In genomic region chrX:50718791-50719190, GRCh38 we compare ENCODE assay signal across 20 cellular contexts.
DNase-seq lines count a peak whose midpoint lies in the region; ATAC-seq and TF ChIP-seq lines count a peak whose summit lies in the region.
"Had no signal": no experiment of that assay in that cellular context is flagged by ENCODE, and none has a peak within 500 bp of the region (broad histone marks: within the 10 kb centered on the region; RNA-seq: fewer than 3 reads in every experiment).

No MANE protein-coding gene starts in this region.

- in situ Hi-C loops in GM23248 (cut with MboI) = no loop called here

- no peaks in the 10 kb centered on the region for H3F3A ChIP-seq in GM23248 (ENCODE audit: insufficient read depth)

- no peaks in the 10 kb centered on the region for H3K36me3 ChIP-seq in GM23248 (ENCODE audit: low read depth)
- H3K36me3 ChIP-seq: Peyer's patch had no signal

- H3K27ac ChIP-seq in GM23248 = no peak overlapping the region
- H3K27ac ChIP-seq: C4-2B, Peyer's patch had no signal

- no peaks in the 10 kb centered on the region for H3K27me3 Mint-ChIP-seq in osteocyte (ENCODE audit: unreplicated experiment)
- H3K27me3 Mint-ChIP-seq: B cell had no signal

- H3K36me3 Mint-ChIP-seq in osteocyte (ENCODE audit: unreplicated experiment) = no peaks in the 10 kb centered on the region
- H3K36me3 Mint-ChIP-seq: CD8-positive, alpha-beta T cell had no signal

- no peaks in the 10 kb centered on the region for H3K27me3 ChIP-seq in GM23248 (replicated peaks; ENCODE audit: insufficient read depth)
- H3K27me3 ChIP-seq: Peyer's patch had no signal

- peak; percentile 20 for DNase-seq in GM23248
- DNase-seq in astrocyte of the hippocampus (ENCODE audit: low read depth, low spot score) = peak; percentile 30
- DNase-seq in fibroblast of peridontal ligament (ENCODE audit: extremely low read depth) = peak; percentile 33
- no peak for DNase-seq in osteocyte (ENCODE audit: extremely low spot score, unreplicated experiment)
- DNase-seq in NOMO-1 treated with DMSO at 0.1 percent for 48 hours (lab: John Stamatoyannopoulos, UW; ENCODE audit: unreplicated experiment) = no peak
- no peak for DNase-seq in amniotic stem cell (lab: John Stamatoyannopoulos, UW)
- DNase-seq: Caco-2; CD8-positive, alpha-beta T cell; KBM-7; NCI-H1105 treated with DMSO at 0.1 percent for 48 hours; NCI-H2029; NCI-H69; OCI-M1; Peyer's patch; SHP77 treated with DMSO at 0.1 percent for 48 hours had no signal

- H4K20me1 ChIP-seq in GM23248 (ENCODE audit: insufficient read depth) = no peaks in the 10 kb centered on the region

- no peak overlapping the region for H3K4me3 Mint-ChIP-seq in osteocyte (ENCODE audit: unreplicated experiment)
- H3K4me3 Mint-ChIP-seq: B cell; CD8-positive, alpha-beta T cell had no signal

- peaks cover 6% of the 10 kb centered on the region for H3K9me3 Mint-ChIP-seq in osteocyte (ENCODE audit: unreplicated experiment)
- H3K9me3 Mint-ChIP-seq: CD8-positive, alpha-beta T cell had no signal

- WGBS in GM23248 (ENCODE audit: low coverage in 1 of 2, low lambda C conversion rate in 2 of 2, missing lambda C conversion rate in 2 of 2), 2 experiments = 71 to 88% methylated on average over 1 of the region's 1 CpG

- H2AFZ ChIP-seq in GM23248 = no peak overlapping the region

- no peaks in the 10 kb centered on the region for H3K9me3 ChIP-seq in GM23248 (ENCODE audit: low read depth)
- H3K9me3 ChIP-seq: Caco-2, Peyer's patch had no signal

- H3K4me1 Mint-ChIP-seq in osteocyte (ENCODE audit: unreplicated experiment) = peaks cover 46% of the 10 kb centered on the region
- H3K4me1 Mint-ChIP-seq: B cell had no signal

- no peak overlapping the region for H3K4me2 ChIP-seq in GM23248 (ENCODE audit: unreplicated experiment)

- no peaks in the 10 kb centered on the region for H3K79me2 ChIP-seq in GM23248 (ENCODE audit: insufficient read depth)

- no peak overlapping the region for H3K4me3 ChIP-seq in GM23248
- H3K4me3 ChIP-seq: Peyer's patch had no signal

- no peaks in the 10 kb centered on the region for H3K9me2 ChIP-seq in GM23248 (ENCODE audit: insufficient read depth)

- no peak for TF ChIP-seq CTCF in osteocyte (IDR thresholded peaks at IDR 0.05)

- no peaks in the 10 kb centered on the region for H3K4me1 ChIP-seq in GM23248 (ENCODE audit: insufficient read depth)
- H3K4me1 ChIP-seq: Peyer's patch had no signal

- peak overlapping the region; percentile 53 for H3K27ac Mint-ChIP-seq in osteocyte (ENCODE audit: unreplicated experiment)
- H3K27ac Mint-ChIP-seq: B cell; CD8-positive, alpha-beta T cell had no signal

- H3K9ac ChIP-seq in GM23248 = no peak overlapping the region

- ATAC-seq in HG03378 (IDR thresholded peaks at IDR 0.05; ENCODE audit: unreplicated experiment) (no peak), GM19324 (IDR thresholded peaks at IDR 0.05; ENCODE audit: low FRiP score, unreplicated experiment) (no peak)
- ATAC-seq: CD8-positive, alpha-beta T cell; HCT116 had no signal

Comparison
In these comparisons a context has a peak if more than half of its experiments do, and no peak if none do; other contexts are left out.
1. DNase-seq: peak in GM23248 (single experiment), astrocyte of the hippocampus (single experiment) and fibroblast of peridontal ligament (single experiment); none in osteocyte (single experiment), NOMO-1 treated with DMSO at 0.1 percent for 48 hours (single experiment) and amniotic stem cell (single experiment).